In the genomic region with DNA sequence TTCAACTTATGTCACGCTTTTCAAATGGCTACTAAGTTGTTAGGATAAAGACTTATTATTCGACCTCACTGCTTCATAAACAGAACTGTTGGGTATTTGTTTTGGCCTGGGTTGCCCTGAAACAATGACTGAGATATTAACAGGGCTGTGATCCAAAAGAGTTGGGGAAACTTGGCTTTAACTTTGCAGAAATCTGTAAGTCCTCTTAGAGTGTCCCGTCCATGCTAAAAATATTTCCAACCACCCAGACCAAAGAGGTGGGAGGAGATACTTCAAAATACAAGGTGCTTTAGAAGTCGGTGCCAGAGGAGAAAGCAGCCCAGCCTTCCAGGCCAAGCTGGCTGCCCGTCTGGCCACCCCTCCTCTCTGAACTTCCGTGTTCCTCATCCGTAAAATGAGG, we compare ENCODE assay signal across 13 cellular contexts. TPM values are rescaled to one million over a fixed set of nuclear protein-coding genes. Genes with fewer than 3 reads are reported as not detected.
A peak's percentile ranks its signal among the peaks of the same experiment; 100 is the strongest.
DNase-seq lines count a peak whose midpoint lies in the region; ATAC-seq and TF ChIP-seq lines count a peak whose summit lies in the region.
"Had no signal": no experiment of that assay in that cellular context is flagged by ENCODE, and none has a peak within 500 bp of the region (broad histone marks: within the 10 kb centered on the region; RNA-seq: fewer than 3 reads in every experiment).

No MANE protein-coding gene starts in this region.

- no peak overlapping the region for H3K4me3 ChIP-seq in ACC112 (ENCODE audit: low read depth, low read length)
- no peak overlapping the region for H3K4me3 ChIP-seq in fibroblast of mammary gland (ENCODE audit: control insufficient read depth, low read depth, low read length)
- no peak overlapping the region for H3K4me3 ChIP-seq in osteoblast (ENCODE audit: insufficient read depth, low read length)

- H3K79me2 ChIP-seq in ACC112 (ENCODE audit: control insufficient read depth, insufficient read depth, low read length, unreplicated experiment) (peaks cover 3% of the 10 kb centered on the region), osteoblast (ENCODE audit: insufficient read depth, low read length) (peaks cover 3% of the 10 kb centered on the region)

- H2AFZ ChIP-seq in ACC112 (ENCODE audit: low read length, unreplicated experiment) (no peak overlapping the region), osteoblast (ENCODE audit: low read length) (no peak overlapping the region)

- POLR2A ChIA-PET in RWPE1 (lab: Yijun Ruan, JAX; ENCODE audit: low non-redundant PET) = interaction anchor here (1.0 to 1.8 kb wide), 2 partner anchors 94 to 107 kb away, joined by 4 read pairs; no protein-coding TSS in a partner anchor
- POLR2A ChIA-PET in T-cell (lab: Charles Lee) = interaction anchor here in 1 of 2 donors (0.6 kb wide), 1 partner anchor 19 kb away, joined by 3 read pairs; no protein-coding TSS in a partner anchor

- H3K4me1 Mint-ChIP-seq in T-cell = peaks cover 9 to 12% (median 11%) of the 10 kb centered on the region in 3 donors

- peaks cover 49% of the 10 kb centered on the region for H4K20me1 ChIP-seq in osteoblast (ENCODE audit: insufficient read depth, low read length)

- H3K36me3 ChIP-seq in ACC112 (ENCODE audit: insufficient read depth, low read length) (peaks cover 21% of the 10 kb centered on the region), osteoblast (ENCODE audit: insufficient read depth, low read length) (peaks cover 56% of the 10 kb centered on the region)

- H3K4me3 Mint-ChIP-seq in T-cell = no peak overlapping the region
- H3K4me3 Mint-ChIP-seq: activated naive CD4-positive, alpha-beta T cell treated with anti-CD3 and anti-CD28 coated beads, Interleukin-2, amount 50 U/mL, for 24 hours had no signal

- H3K9me3 Mint-ChIP-seq in T-cell = no peaks in the 10 kb centered on the region
- H3K9me3 Mint-ChIP-seq: activated naive CD4-positive, alpha-beta T cell treated with anti-CD3 and anti-CD28 coated beads, Interleukin-2, amount 50 U/mL, for 24 hours had no signal

- peaks cover 16% of the 10 kb centered on the region for H3K4me1 ChIP-seq in ACC112 (ENCODE audit: control insufficient read depth, insufficient read depth, low read length, unreplicated experiment)
- H3K4me1 ChIP-seq in osteoblast (ENCODE audit: insufficient read depth, low read length) = peaks cover 13% of the 10 kb centered on the region

- H3K27me3 ChIP-seq in ACC112 (ENCODE audit: insufficient read depth, low read length) = no peaks in the 10 kb centered on the region
- no peaks in the 10 kb centered on the region for H3K27me3 ChIP-seq in osteoblast (ENCODE audit: insufficient read depth, low read length)
- H3K27me3 ChIP-seq: foreskin keratinocyte had no signal

- H3K36me3 Mint-ChIP-seq in T-cell = peaks cover 19% of the 10 kb centered on the region

- H3K27ac Mint-ChIP-seq in T-cell = no peak overlapping the region

- DNase-seq in RWPE1 (ENCODE audit: low spot score) = no peak
- DNase-seq in fibroblast of mammary gland (ENCODE audit: low read depth) = peak; percentile 55
- peak; percentile 83 for DNase-seq in osteoblast (ENCODE audit: insufficient read length, low spot score, missing footprints)
- DNase-seq in stimulated activated CD4-positive, alpha-beta T cell treated with anti-CD3 and anti-CD28 coated beads, Interleukin-1b, Interleukin-23, amount 100 ng/mL, for 48 hours = no peak
- DNase-seq in T-cell = no peak
- no peak for DNase-seq in NCI-H2081 (lab: John Stamatoyannopoulos, UW)
- DNase-seq: activated CD4-positive, CD25-positive, alpha-beta regulatory T cell; foreskin keratinocyte; left colon; NCI-H1694 had no signal

- H3K9me3 ChIP-seq in osteoblast (ENCODE audit: low read depth, low read length) = no peaks in the 10 kb centered on the region

- peak overlapping the region; percentile 54 for H3K27ac ChIP-seq in ACC112 (ENCODE audit: low read depth, low read length)
- peak overlapping the region; percentile 87 for H3K27ac ChIP-seq in RWPE1
- H3K27ac ChIP-seq in osteoblast (ENCODE audit: low read depth, low read length) = peak overlapping the region; percentile 33
- H3K27ac ChIP-seq: foreskin keratinocyte had no signal

- no peak for TF ChIP-seq CTCF in RWPE1 (conservative IDR thresholded peaks at IDR 0.05; ENCODE audit: low read depth)
- no peak for TF ChIP-seq CTCF in fibroblast of mammary gland (conservative IDR thresholded peaks at IDR 0.05; ENCODE audit: control insufficient read depth, insufficient read depth, low read depth, low read length)
- no peak for TF ChIP-seq CTCF in osteoblast (IDR thresholded peaks at IDR 0.05; ENCODE audit: extremely low read depth, low read depth, low read length)

- ATAC-seq in T-cell (replicated peaks in 1 of 4) (no peak), GM18909 (IDR thresholded peaks at IDR 0.05; ENCODE audit: poor library complexity, unreplicated experiment) (no peak)

- no peaks in the 10 kb centered on the region for H3K27me3 Mint-ChIP-seq in T-cell
- H3K27me3 Mint-ChIP-seq: activated naive CD4-positive, alpha-beta T cell treated with anti-CD3 and anti-CD28 coated beads, Interleukin-2, amount 50 U/mL, for 24 hours had no signal

- CTCF ChIA-PET in RWPE1 (lab: Yijun Ruan, JAX) = interaction anchor here (0.6 to 4.2 kb wide), 14 partner anchors 10 to 178 kb away, joined by 3 to 58 read pairs (median 5); partner anchors contain the start of gene MAP3K14
- CTCF ChIA-PET in T-cell (lab: Charles Lee) = interaction anchor here (0.5 to 5.2 kb wide), 11 partner anchors 18 to 109 kb away, joined by 3 to 57 read pairs (median 8); partner anchors contain the start of gene MAP3K14 (in 1 of the 2)

- H3K4me2 ChIP-seq in osteoblast (ENCODE audit: insufficient read depth, low read length) = peak overlapping the region; percentile 4

RNA-seq across cellular contexts. Expression of gene SPATA32, which starts 16.1 kb away (rescaled TPM):
- total RNA-seq in osteoblast (not detected in 2 replicates), T-cell (under 1 TPM in 4 of 5 donors, not detected in 1; 0.37 to 0.55 (median 0.42) TPM)
- total RNA-seq: foreskin keratinocyte, left colon had no signal

RNA-seq across cellular contexts. Expression of gene MAP3K14, which starts 38.8 kb away (rescaled TPM):
- 2.7 and 3.6 TPM in 2 replicates for total RNA-seq in osteoblast
- 10 to 100 TPM; 34.4 to 49.8 (median 42.8) TPM for total RNA-seq in T-cell

RNA-seq across cellular contexts. Expression of gene FMNL1, which starts 56.3 kb away (rescaled TPM):
- total RNA-seq in osteoblast = 2.7 and 3.6 TPM in 2 replicates
- total RNA-seq in T-cell = 100 to 1,000 TPM; 362 to 473 (median 457) TPM

Comparison
In these comparisons a context has a peak if more than half of its experiments do, and no peak if none do; other contexts are left out.
1. H3K27ac ChIP-seq: peak in every context shown above with its lines; median percentile 87 in RWPE1; 54 in ACC112; 33 in osteoblast.
2. DNase-seq: peak in fibroblast of mammary gland (single experiment) and osteoblast (single experiment); none in RWPE1 (single experiment), stimulated activated CD4-positive, alpha-beta T cell treated with anti-CD3 and anti-CD28 coated beads, Interleukin-1b, Interleukin-23, amount 100 ng/mL, for 48 hours (single experiment), T-cell (0 of 34) and NCI-H2081 (0 of 2).
3. RNA of gene FMNL1, which starts 56.3 kb away (total RNA-seq): 362 to 473 TPM in T-cell; 2.7 to 3.6 TPM in osteoblast; every median in the first group is over 10 times any median in the second.